ENCODE assay signal across 30 cellular contexts in the genomic region with DNA sequence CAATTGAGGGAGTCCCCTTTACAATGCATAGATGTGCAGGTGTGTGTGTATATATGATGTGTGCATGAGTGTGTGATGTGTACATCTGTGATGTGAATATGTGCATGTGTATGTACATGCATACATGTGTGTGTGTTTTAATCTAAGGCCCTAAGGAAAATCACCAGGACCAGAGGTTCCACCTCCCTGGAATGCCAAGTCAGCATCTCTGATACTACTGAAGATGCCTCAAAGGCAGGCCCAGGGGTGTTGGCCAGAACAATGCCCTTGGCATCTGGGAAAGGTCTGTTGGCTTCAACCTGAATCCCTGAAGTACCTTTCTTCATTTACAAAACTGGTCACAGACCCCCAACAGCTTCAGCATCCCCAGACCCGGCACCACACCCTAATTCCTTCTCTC.
"Had no signal": no experiment of that assay in that cellular context is flagged by ENCODE, and none has a peak within 500 bp of the region (broad histone marks: within the 10 kb centered on the region; RNA-seq: fewer than 3 reads in every experiment).

No MANE protein-coding gene starts in this region.

- H3K27me3 ChIP-seq: ascending aorta, breast epithelium, cardiac muscle cell, colonic mucosa, dorsolateral prefrontal cortex, esophagus squamous epithelium, gastroesophageal sphincter, heart right ventricle had no signal

- DNase-seq: activated CD4-positive, alpha-beta memory T cell treated with anti-CD3 and anti-CD28 coated beads for 36 hours; activated CD4-positive, alpha-beta T cell treated with anti-CD3 and anti-CD28 coated beads for 36 hours; activated CD4-positive, alpha-beta T cell treated with anti-CD3 and anti-CD28 coated beads, Interleukin-2, amount 10 ng/mL, durations not matched to agents 24 days and 14 days; activated CD4-positive, CD25-positive, alpha-beta regulatory T cell; activated CD4-positive, CD25-positive, alpha-beta regulatory T cell treated with anti-CD3 and anti-CD28 coated beads, Interleukin-2, amount 50 U/mL, for 72 hours; activated CD8-positive, alpha-beta memory T cell treated with anti-CD3 and anti-CD28 coated beads, Interleukin-2, amount 10 ng/mL, durations not matched to agents 7 days and 5 days; activated CD8-positive, alpha-beta memory T cell treated with anti-CD3 and anti-CD28 coated beads, Interleukin-2, amount 50 U/mL, for 4 hours; activated CD8-positive, alpha-beta T cell treated with anti-CD3 and anti-CD28 coated beads, Interleukin-2, amount 10 ng/mL, durations not matched to agents 7 days and 5 days; activated gamma-delta T cell; activated naive CD4-positive, alpha-beta T cell; activated naive CD4-positive, alpha-beta T cell treated with anti-CD3 and anti-CD28 coated beads, Interleukin-2, amount 10 ng/mL, durations not matched to agents 7 days and 5 days; activated naive CD8-positive, alpha-beta T cell treated with anti-CD3 and anti-CD28 coated beads, Interleukin-2, amount 10 ng/mL, durations not matched to agents 7 days and 5 days; activated T-cell treated with anti-CD3 and anti-CD28 coated beads, Interleukin-2, amount 50 U/mL, for 1 hour; activated T-cell treated with anti-CD3 and anti-CD28 coated beads, Interleukin-2, amount 50 U/mL, for 48 hours; central memory CD4-positive, alpha-beta T cell; cerebellar nuclear complex; colonic mucosa; dorsolateral prefrontal cortex; effector memory CD8-positive, alpha-beta T cell; erythroblast; esophagus squamous epithelium; foreskin melanocyte; heart right ventricle; T-cell; T-helper 2 cell had no signal

- H3K4me3 ChIP-seq: ascending aorta, breast epithelium, cardiac muscle cell, colonic mucosa, dorsolateral prefrontal cortex, esophagus squamous epithelium, gastroesophageal sphincter, heart right ventricle had no signal

- H3K4me1 ChIP-seq: ascending aorta, breast epithelium, colonic mucosa, esophagus squamous epithelium, gastroesophageal sphincter had no signal

- H3K36me3 ChIP-seq: ascending aorta, breast epithelium, cardiac muscle cell, colonic mucosa, esophagus squamous epithelium, gastroesophageal sphincter, heart right ventricle had no signal

- H3K27ac ChIP-seq: ascending aorta, breast epithelium, cardiac muscle cell, colonic mucosa, esophagus squamous epithelium, gastroesophageal sphincter, heart right ventricle had no signal

- ATAC-seq: activated CD4-positive, alpha-beta T cell treated with anti-CD3 and anti-CD28 coated beads for 36 hours; activated CD8-positive, alpha-beta memory T cell treated with anti-CD3 and anti-CD28 coated beads, Interleukin-2, amount 10 ng/mL, durations not matched to agents 7 days and 5 days; activated CD8-positive, alpha-beta T cell treated with anti-CD3 and anti-CD28 coated beads, Interleukin-2, amount 10 ng/mL, durations not matched to agents 7 days and 5 days; activated naive CD4-positive, alpha-beta T cell treated with anti-CD3 and anti-CD28 coated beads, Interleukin-2, amount 50 U/mL, for 72 hours; effector memory CD8-positive, alpha-beta T cell; gastroesophageal sphincter; heart right ventricle; T-cell had no signal

- H3K9me3 ChIP-seq: breast epithelium, colonic mucosa, esophagus squamous epithelium had no signal
